ENCODE assay signal across 8 cellular contexts in genomic region chr5:1523793-1524480, GRCh38.
DNase-seq lines count a peak whose midpoint lies in the region; ATAC-seq and TF ChIP-seq lines count a peak whose summit lies in the region.

LPCAT1 (minus strand) TSS chr5:1523960; CDS start chr5:1523844, 116 bp downstream.

- no peak for TF ChIP-seq CTCF in VCaP (conservative IDR thresholded peaks at IDR 0.05)

- DNase-seq in SHP77 (lab: John Stamatoyannopoulos, UW) = peak; percentile 32 to 78
- no peak for DNase-seq in SHP77 treated with DMSO at 0.1 percent for 48 hours (lab: John Stamatoyannopoulos, UW)
- DNase-seq in NCI-H2081 treated with DMSO at 0.1 percent for 48 hours (lab: John Stamatoyannopoulos, UW) = peak; percentile 47
- peak; percentile 85 to 90 for DNase-seq in T47D (ENCODE audit: low read depth in 1 of 2, low spot score in 1 of 2)
- peak; percentile 95 for DNase-seq in iPS-NIHi11 (ENCODE audit: low spot score)

- in situ Hi-C loops in T47D (cut with HindIII; ENCODE audit: low pct_unique_long_range_greater_than_20kb, low sequenced_read_pairs) = no loop called here

- peak within 1 kb of the TSS; percentile 58 to 81 (median 71) for H3K4me3 ChIP-seq in skin epidermis

- peak; percentile 73 for ATAC-seq in HG02973 (IDR thresholded peaks at IDR 0.05; ENCODE audit: unreplicated experiment)

- H3K27ac ChIP-seq in VCaP = peak within 1 kb of the TSS; percentile 75
- H3K27ac ChIP-seq in skin epidermis = peak within 1 kb of the TSS; percentile 86 to 99 (median 96)
